Comparison of ENCODE assay signal across 9 cellular contexts in genomic region chrX:130079824-130080406, GRCh38. TPM values are rescaled to one million over a fixed set of nuclear protein-coding genes. Genes with fewer than 3 reads are reported as not detected.
DNase-seq lines count a peak whose midpoint lies in the region; ATAC-seq and TF ChIP-seq lines count a peak whose summit lies in the region.
"Had no signal": no experiment of that assay in that cellular context is flagged by ENCODE, and none has a peak within 500 bp of the region (broad histone marks: within the 10 kb centered on the region; RNA-seq: fewer than 3 reads in every experiment).

No MANE protein-coding gene starts in this region.

- POLR2A ChIA-PET in naive thymus-derived CD8-positive, alpha-beta T cell (lab: Charles Lee): interaction anchor here (1.1 to 4.1 kb wide), 3 partner anchors 12 to 119 kb away, joined by 4 to 46 read pairs (median 12); no protein-coding TSS in a partner anchor

- peaks cover 50% of the 10 kb centered on the region for H3K4me1 Mint-ChIP-seq in activated CD8-positive, alpha-beta memory T cell treated with anti-CD3 and anti-CD28 coated beads, Interleukin-2, amount 10 ng/mL, durations not matched to agents 7 days and 5 days
- peaks cover 12 to 50% (median 41%) of the 10 kb centered on the region in 4 donors for H3K4me1 Mint-ChIP-seq in naive thymus-derived CD8-positive, alpha-beta T cell

- peak overlapping the region; percentile 45 for H3K27ac Mint-ChIP-seq in activated CD8-positive, alpha-beta memory T cell treated with anti-CD3 and anti-CD28 coated beads, Interleukin-2, amount 10 ng/mL, durations not matched to agents 7 days and 5 days
- H3K27ac Mint-ChIP-seq in naive thymus-derived CD8-positive, alpha-beta T cell: peak overlapping the region; percentile 22 to 91 (median 82)

- peaks cover 28% of the 10 kb centered on the region for H3K36me3 Mint-ChIP-seq in activated CD8-positive, alpha-beta memory T cell treated with anti-CD3 and anti-CD28 coated beads, Interleukin-2, amount 10 ng/mL, durations not matched to agents 7 days and 5 days
- peaks cover 0 to 19% (median 0%) of the 10 kb centered on the region in 3 donors for H3K36me3 Mint-ChIP-seq in naive thymus-derived CD8-positive, alpha-beta T cell

- H3K9me3 Mint-ChIP-seq in activated CD8-positive, alpha-beta memory T cell treated with anti-CD3 and anti-CD28 coated beads, Interleukin-2, amount 10 ng/mL, durations not matched to agents 7 days and 5 days (ENCODE audit: low read depth): no peaks in the 10 kb centered on the region
- H3K9me3 Mint-ChIP-seq in naive thymus-derived CD8-positive, alpha-beta T cell: no peaks in the 10 kb centered on the region

- ATAC-seq in activated CD8-positive, alpha-beta memory T cell treated with anti-CD3 and anti-CD28 coated beads, Interleukin-2, amount 10 ng/mL, durations not matched to agents 7 days and 5 days: no peak
- peak; percentile 60 for ATAC-seq in esophagus mucosa
- ATAC-seq in naive thymus-derived CD8-positive, alpha-beta T cell: no peak
- ATAC-seq in GM18867 (IDR thresholded peaks at IDR 0.05; ENCODE audit: unreplicated experiment): no peak

- H3K4me3 ChIP-seq in HFF-Myc (replicated peaks; ENCODE audit: low read depth, low read length): no peak overlapping the region
- H3K4me3 ChIP-seq: SJSA1 had no signal

- TF ChIP-seq CTCF in HFF-Myc (IDR thresholded peaks at IDR 0.05; ENCODE audit: low read depth, low read length, missing control alignments): peak; percentile 65

- no peaks in the 10 kb centered on the region for H3K27me3 Mint-ChIP-seq in activated CD8-positive, alpha-beta memory T cell treated with anti-CD3 and anti-CD28 coated beads, Interleukin-2, amount 10 ng/mL, durations not matched to agents 7 days and 5 days
- no peaks in the 10 kb centered on the region for H3K27me3 Mint-ChIP-seq in naive thymus-derived CD8-positive, alpha-beta T cell

- H3K4me3 Mint-ChIP-seq in activated CD8-positive, alpha-beta memory T cell treated with anti-CD3 and anti-CD28 coated beads, Interleukin-2, amount 10 ng/mL, durations not matched to agents 7 days and 5 days: no peak overlapping the region
- peak overlapping the region in 3 of 10 donors; percentile 33 to 55 (median 38) for H3K4me3 Mint-ChIP-seq in naive thymus-derived CD8-positive, alpha-beta T cell

- CTCF ChIA-PET in activated CD8-positive, alpha-beta memory T cell treated with anti-CD3 and anti-CD28 coated beads, Interleukin-2, amount 10 ng/mL, durations not matched to agents 7 days and 5 days (lab: Charles Lee): interaction anchor here (0.6 to 11.2 kb wide), 28 partner anchors 9 to 471 kb away, joined by 3 to 147 read pairs (median 6); partner anchors contain the start of genes AIFM1, ELF4 and RAB33A

- DNase-seq in COLO668 (lab: John Stamatoyannopoulos, UW; ENCODE audit: unreplicated experiment): peak; percentile 49
- peak; percentile 63 for DNase-seq in HFF-Myc (ENCODE audit: extremely low read depth, low read depth)
- peak; percentile 92 for DNase-seq in NCI-H82 (lab: John Stamatoyannopoulos, UW)
- peak; percentile 62 for DNase-seq in activated CD8-positive, alpha-beta memory T cell treated with anti-CD3 and anti-CD28 coated beads, Interleukin-2, amount 10 ng/mL, durations not matched to agents 7 days and 5 days
- peak; percentile 24 to 76 (median 52) for DNase-seq in naive thymus-derived CD8-positive, alpha-beta T cell
- DNase-seq in ureter (ENCODE audit: low spot score): peak; percentile 56

RNA-seq across cellular contexts. Expression of gene ELF4, which starts 30.4 kb away (rescaled TPM):
- total RNA-seq in activated CD8-positive, alpha-beta memory T cell treated with anti-CD3 and anti-CD28 coated beads, Interleukin-2, amount 10 ng/mL, durations not matched to agents 7 days and 5 days: 10 to 100 TPM; 36.2 to 52.7 TPM
- total RNA-seq in esophagus mucosa: 11.2 TPM
- total RNA-seq in naive thymus-derived CD8-positive, alpha-beta T cell: 10 to 100 TPM; 17.9 to 18.2 TPM
- polyA plus RNA-seq in naive thymus-derived CD8-positive, alpha-beta T cell: 10 to 100 TPM in 1 of 3 donors, 1 to 10 TPM in 2; 7.7 to 10.9 (median 9.2) TPM
- 28.7 TPM for total RNA-seq in ureter
